ENCODE assay signal across 19 cellular contexts in genomic region chr16:4962716-4963115, GRCh38. TPM values are rescaled to one million over a fixed set of nuclear protein-coding genes. Genes with fewer than 3 reads are reported as not detected.
A peak's percentile ranks its signal among the peaks of the same experiment; 100 is the strongest.
DNase-seq lines count a peak whose midpoint lies in the region; ATAC-seq and TF ChIP-seq lines count a peak whose summit lies in the region.
"Had no signal": no experiment of that assay in that cellular context is flagged by ENCODE, and none has a peak within 500 bp of the region (broad histone marks: within the 10 kb centered on the region; RNA-seq: fewer than 3 reads in every experiment).

No MANE protein-coding gene starts in this region.

- TF ChIP-seq EP300 in suprapubic skin (IDR thresholded peaks at IDR 0.05) = no peak

- H3K27ac ChIP-seq in angular gyrus (ENCODE audit: low read depth, low read length) (peak overlapping the region; percentile 97), suprapubic skin (no peak overlapping the region)
- H3K27ac ChIP-seq: C4-2B had no signal

- intact Hi-C loops in head of caudate nucleus (cut with DNase I) = loop anchor here (5.0 kb wide), 1 partner anchor 60 kb away; no protein-coding TSS in a partner anchor
- intact Hi-C loops in activated CD4-positive, alpha-beta memory T cell treated with anti-CD3 and anti-CD28 coated beads for 36 hours (cut with micrococcal nuclease) = no loop called here

- H3K4me3 Mint-ChIP-seq in activated CD4-positive, alpha-beta memory T cell treated with anti-CD3 and anti-CD28 coated beads for 36 hours = no peak overlapping the region

- DNase-seq in COLO829 (ENCODE audit: low spot score) = peak; percentile 40
- peak in 38 of 42 donors; percentile 16 to 90 (median 73) for DNase-seq in head of caudate nucleus
- peak; percentile 99 for DNase-seq in pons (ENCODE audit: low spot score)
- DNase-seq in suprapubic skin (ENCODE audit: low spot score in 2 of 2) = no peak
- DNase-seq in SHP77 treated with DMSO at 0.1 percent for 48 hours (lab: John Stamatoyannopoulos, UW) = no peak
- DNase-seq in activated CD4-positive, alpha-beta memory T cell treated with anti-CD3 and anti-CD28 coated beads for 36 hours = no peak
- DNase-seq: Caco-2, DMS53, HCEC 1CT, KBM-7, NCI-H1105, NCI-H187, NCI-H2171, NCI-H82 had no signal

- H3K36me3 ChIP-seq in suprapubic skin = no peaks in the 10 kb centered on the region

- H3K9me3 Mint-ChIP-seq in activated CD4-positive, alpha-beta memory T cell treated with anti-CD3 and anti-CD28 coated beads for 36 hours = no peaks in the 10 kb centered on the region

- no peaks in the 10 kb centered on the region for H3K9me3 ChIP-seq in suprapubic skin
- H3K9me3 ChIP-seq: Caco-2 had no signal

- no peaks in the 10 kb centered on the region for H3K27me3 ChIP-seq in suprapubic skin

- peaks cover 8% of the 10 kb centered on the region for H3K4me1 Mint-ChIP-seq in activated CD4-positive, alpha-beta memory T cell treated with anti-CD3 and anti-CD28 coated beads for 36 hours (ENCODE audit: low read depth)

- CTCF ChIA-PET in activated CD4-positive, alpha-beta memory T cell treated with anti-CD3 and anti-CD28 coated beads for 36 hours (lab: Charles Lee) = no interaction called here

- WGBS in suprapubic skin = 76% methylated on average over 7 of the region's 7 CpGs

- POLR2A ChIA-PET in activated CD4-positive, alpha-beta memory T cell treated with anti-CD3 and anti-CD28 coated beads for 36 hours (lab: Charles Lee) = no interaction called here

- peaks cover 10% of the 10 kb centered on the region for H3K4me1 ChIP-seq in suprapubic skin

- no peak for TF ChIP-seq CTCF in suprapubic skin (IDR thresholded peaks at IDR 0.05)

- H3K27me3 Mint-ChIP-seq in activated CD4-positive, alpha-beta memory T cell treated with anti-CD3 and anti-CD28 coated beads for 36 hours = peaks cover 14% of the 10 kb centered on the region

- no peak overlapping the region for H3K27ac Mint-ChIP-seq in activated CD4-positive, alpha-beta memory T cell treated with anti-CD3 and anti-CD28 coated beads for 36 hours

- no peaks in the 10 kb centered on the region for H3K36me3 Mint-ChIP-seq in activated CD4-positive, alpha-beta memory T cell treated with anti-CD3 and anti-CD28 coated beads for 36 hours

- no peak overlapping the region for H3K4me3 ChIP-seq in suprapubic skin

- no peak for ATAC-seq in HG02981 (IDR thresholded peaks at IDR 0.05; ENCODE audit: unreplicated experiment)
- ATAC-seq: Panc1 had no signal

- TF ChIP-seq POLR2A in suprapubic skin (IDR thresholded peaks at IDR 0.05) = no peak

RNA-seq across cellular contexts. Expression of gene SEC14L5, which starts 4.6 kb away (rescaled TPM):
- 1 to 10 TPM; 1.0 to 1.8 (median 1.4) TPM for total RNA-seq in suprapubic skin
- total RNA-seq in activated CD4-positive, alpha-beta memory T cell treated with anti-CD3 and anti-CD28 coated beads for 36 hours = under 1 TPM in 1 of 2 experiments, not detected in 1; 0.07 TPM
- total RNA-seq: A172 had no signal

RNA-seq across cellular contexts. Expression of gene PPL, which starts 25.8 kb away (rescaled TPM):
- total RNA-seq in suprapubic skin = 100 to 1,000 TPM; 304 to 377 (median 350) TPM
- under 1 TPM in 1 of 2 experiments, not detected in 1; 0.05 TPM for total RNA-seq in activated CD4-positive, alpha-beta memory T cell treated with anti-CD3 and anti-CD28 coated beads for 36 hours

Comparison
In these comparisons a context has a peak if more than half of its experiments do, and no peak if none do; other contexts are left out.
1. DNase-seq: peak in COLO829 (single experiment), head of caudate nucleus (38 of 42) and pons (single experiment); none in suprapubic skin (0 of 2), SHP77 treated with DMSO at 0.1 percent for 48 hours (single experiment) and activated CD4-positive, alpha-beta memory T cell treated with anti-CD3 and anti-CD28 coated beads for 36 hours (single experiment).
2. RNA of gene PPL, which starts 25.8 kb away (total RNA-seq): 304 to 377 TPM in suprapubic skin; 0.05 TPM in activated CD4-positive, alpha-beta memory T cell treated with anti-CD3 and anti-CD28 coated beads for 36 hours; every median in the first group is over 100 times any median in the second.